8 cellular contexts compared by ENCODE assay signal in the genomic region with DNA sequence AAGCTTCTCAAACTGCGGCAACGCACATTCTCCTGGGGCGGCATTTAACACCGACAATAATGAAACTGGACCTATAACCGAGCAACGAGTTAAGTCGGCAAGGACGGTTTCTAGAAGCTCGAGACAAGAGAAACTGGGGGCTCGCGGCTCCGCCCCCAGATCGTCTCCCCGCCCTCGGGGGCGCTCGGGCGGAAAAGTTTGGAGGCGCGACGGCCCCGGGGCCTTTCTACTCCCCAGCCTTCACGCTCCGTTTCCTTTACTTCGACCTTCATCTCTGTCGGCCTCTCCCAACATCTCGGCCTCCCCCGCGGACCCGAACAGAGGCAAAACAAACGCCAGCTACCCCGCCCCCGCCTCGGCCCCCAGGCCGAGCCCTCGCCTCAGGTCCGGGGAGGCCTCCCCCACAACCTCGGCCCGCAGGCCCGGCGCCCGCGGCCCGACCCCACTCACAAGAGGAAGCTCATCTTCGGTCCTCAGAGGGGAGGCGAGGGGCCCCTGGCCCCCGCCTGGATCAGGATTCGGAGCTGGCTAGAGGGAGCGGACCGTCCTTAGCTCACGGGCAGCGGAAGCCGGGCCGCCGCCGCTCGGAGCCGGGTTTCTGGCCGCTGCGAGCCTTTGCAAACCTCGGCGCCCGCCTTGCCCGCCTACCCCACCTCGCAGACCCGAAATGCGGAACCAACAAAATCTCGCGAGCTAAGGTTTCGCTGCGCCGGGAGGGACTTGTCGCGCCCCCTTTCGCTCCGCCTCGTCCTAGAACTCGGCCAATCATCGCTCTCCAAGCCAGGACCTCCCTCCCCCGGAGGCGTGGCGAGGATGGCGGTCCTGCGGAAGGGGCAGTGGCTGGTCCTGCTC. TPM values are rescaled to one million over a fixed set of nuclear protein-coding genes. Genes with fewer than 3 reads are reported as not detected.
DNase-seq lines count a peak whose midpoint lies in the region; ATAC-seq, FAIRE-seq and TF ChIP-seq lines count a peak whose summit lies in the region.

Gene MOB1A, minus strand, starts transcription at position 669 of the 852 bp plus-strand sequence. Its CDS starts 205 bp downstream, at position 464.

- no peaks in the 10 kb centered on the region for H3K9me3 ChIP-seq in pancreas
- no peaks in the 10 kb centered on the region for H3K9me3 ChIP-seq in tibial artery

- no peaks in the 10 kb centered on the region for H3K27me3 ChIP-seq in pancreas
- H3K27me3 ChIP-seq in tibial artery: no peaks in the 10 kb centered on the region

- H3K4me3 Mint-ChIP-seq in activated naive CD8-positive, alpha-beta T cell treated with anti-CD3 and anti-CD28 coated beads, Interleukin-2, amount 50 U/mL, for 24 hours: peak within 1 kb of the TSS; percentile 92

- H3K27ac ChIP-seq in pancreas: peak within 1 kb of the TSS; percentile 72 to 92 (median 76)
- H3K27ac ChIP-seq in tibial artery: peak within 1 kb of the TSS; percentile 92 to 94

- ATAC-seq in HG02763 (IDR thresholded peaks at IDR 0.05; ENCODE audit: unreplicated experiment) (peak; percentile 74), Right ventricle myocardium inferior (peak; percentile 99), pancreas (peak; percentile 98 to 99 (median 99))
- peak; percentile 95 for ATAC-seq in activated naive CD8-positive, alpha-beta T cell treated with anti-CD3 and anti-CD28 coated beads, Interleukin-2, amount 50 U/mL, for 24 hours

- H3K4me1 ChIP-seq in pancreas (peaks cover 5 to 15% (median 11%) of the 10 kb centered on the region in 3 donors), tibial artery (peaks cover 0 to 47% (median 22%) of the 10 kb centered on the region in 4 donors)

- peak; percentile 86 for FAIRE-seq in pancreas (lab: Jason Lieb, UNC)

- H3K27ac Mint-ChIP-seq in activated naive CD8-positive, alpha-beta T cell treated with anti-CD3 and anti-CD28 coated beads, Interleukin-2, amount 50 U/mL, for 24 hours: peak within 1 kb of the TSS; percentile 90

- H3K36me3 Mint-ChIP-seq in activated naive CD8-positive, alpha-beta T cell treated with anti-CD3 and anti-CD28 coated beads, Interleukin-2, amount 50 U/mL, for 24 hours (ENCODE audit: low read depth): peaks cover 24% of the 10 kb centered on the region

- H3K4me3 ChIP-seq in GM12865 (ENCODE audit: low read depth, low read length): peak within 1 kb of the TSS; percentile 84
- peak within 1 kb of the TSS; percentile 53 to 99 (median 74) for H3K4me3 ChIP-seq in pancreas
- peak within 1 kb of the TSS; percentile 81 to 84 for H3K4me3 ChIP-seq in tibial artery

- no peaks in the 10 kb centered on the region for H3K36me3 ChIP-seq in pancreas
- no peaks in the 10 kb centered on the region for H3K36me3 ChIP-seq in tibial artery

- TF ChIP-seq CTCF in GM12865 (IDR thresholded peaks at IDR 0.05; ENCODE audit: insufficient read depth, low read depth, low read length, missing control alignments): no peak
- TF ChIP-seq CTCF in pancreas (IDR thresholded peaks at IDR 0.05): no peak
- no peak for TF ChIP-seq CTCF in tibial artery (IDR thresholded peaks at IDR 0.05)

- H3K9me3 Mint-ChIP-seq in activated naive CD8-positive, alpha-beta T cell treated with anti-CD3 and anti-CD28 coated beads, Interleukin-2, amount 50 U/mL, for 24 hours: no peaks in the 10 kb centered on the region

- peaks cover 51% of the 10 kb centered on the region for H3K4me1 Mint-ChIP-seq in activated naive CD8-positive, alpha-beta T cell treated with anti-CD3 and anti-CD28 coated beads, Interleukin-2, amount 50 U/mL, for 24 hours

- WGBS in pancreas, 2 donors: 0% methylated on average over 84 of the region's 84 CpGs

- H3K27me3 Mint-ChIP-seq in activated naive CD8-positive, alpha-beta T cell treated with anti-CD3 and anti-CD28 coated beads, Interleukin-2, amount 50 U/mL, for 24 hours: no peaks in the 10 kb centered on the region

- DNase-seq in GM12865 (ENCODE audit: low read depth) (peak; percentile 100), NCI-H1417 treated with DMSO at 0.1 percent for 48 hours (lab: John Stamatoyannopoulos, UW) (peak; percentile 98), SW480 (ENCODE audit: low spot score) (peak; percentile 99), Right ventricle myocardium inferior (ENCODE audit: missing footprints) (peak; percentile 98), pancreas (peak; percentile 95 to 99 (median 98)), tibial artery (peak; percentile 97 to 99)
- DNase-seq in activated naive CD8-positive, alpha-beta T cell treated with anti-CD3 and anti-CD28 coated beads, Interleukin-2, amount 50 U/mL, for 24 hours: peak; percentile 98

- intact Hi-C loops in Right ventricle myocardium inferior (cut with DNase I): loop anchor here (1.0 kb wide), 1 partner anchor 20 kb away; the partner anchor contains the start of gene MTHFD2
- intact Hi-C loops in pancreas (cut with DNase I): no loop called here
- intact Hi-C loops in tibial artery (cut with DNase I; ENCODE audit: low total_unique reads): no loop called here

RNA-seq across cellular contexts. Expression of gene MOB1A, which starts in this region (rescaled TPM):
- total RNA-seq in Right ventricle myocardium inferior: 59.3 TPM
- total RNA-seq in pancreas: 10 to 100 TPM; 16.1 to 53.3 (median 25.8) TPM
- polyA plus RNA-seq in pancreas: 10 to 100 TPM in 1 of 2 donors, 1 to 10 TPM in 1; 7.8 to 12.2 TPM

Comparison
In these comparisons a context has a peak if more than half of its experiments do, and no peak if none do; other contexts are left out.
1. Peak in every context shown above with its lines: DNase-seq, ATAC-seq, H3K4me3 ChIP-seq and H3K27ac ChIP-seq.